In genomic region chr12:112482734-112483133, GRCh38 we compare ENCODE assay signal across 23 cellular contexts.
A peak's percentile ranks its signal among the peaks of the same experiment; 100 is the strongest.
DNase-seq lines count a peak whose midpoint lies in the region; ATAC-seq lines count a peak whose summit lies in the region.
"Had no signal": no experiment of that assay in that cellular context is flagged by ENCODE, and none has a peak within 500 bp of the region (broad histone marks: within the 10 kb centered on the region; RNA-seq: fewer than 3 reads in every experiment).

No MANE protein-coding gene starts in this region.

- peak; percentile 8 for DNase-seq in NCI-H2196 (lab: John Stamatoyannopoulos, UW; ENCODE audit: unreplicated experiment)
- DNase-seq in NCI-H2196 treated with DMSO at 0.1 percent for 48 hours (lab: John Stamatoyannopoulos, UW; ENCODE audit: unreplicated experiment) = no peak
- DNase-seq in globus pallidus (ENCODE audit: low spot score) = peak; percentile 94
- DNase-seq in nucleus accumbens (lab: John Stamatoyannopoulos, UW) = peak in 37 of 56 donors; percentile 3 to 73 (median 36)
- DNase-seq in iPS-NIHi11 (ENCODE audit: low spot score) = no peak
- no peak for DNase-seq in stimulated activated CD4-positive, alpha-beta T cell treated with anti-CD3 and anti-CD28 coated beads, Interleukin-4, amount 100 ng/mL, for 1 hour
- DNase-seq: activated CD4-positive, alpha-beta T cell treated with anti-CD3 and anti-CD28 coated beads, Interleukin-2, amount 50 U/mL, for 48 hours; activated naive CD4-positive, alpha-beta T cell treated with anti-CD3 and anti-CD28 coated beads for 36 hours; amniotic stem cell; DMS79; endodermal cell; GDM1; HFFc6; left colon; NCI-H1694; NCI-H524 treated with DMSO at 0.1 percent for 48 hours; right cardiac atrium; stimulated activated naive CD8-positive, alpha-beta T cell treated with anti-CD3 and anti-CD28 coated beads, Interleukin-15, Interleukin-2, amounts not matched to agents 100 U/mL and 50 U/mL, for 24 hours; T-helper 17 cell had no signal

- peak overlapping the region; percentile 46 for H3K27ac ChIP-seq in angular gyrus (ENCODE audit: low read depth, low read length)
- H3K27ac ChIP-seq: 22Rv1 had no signal

- no peak for ATAC-seq in GM18870 (IDR thresholded peaks at IDR 0.05; ENCODE audit: unreplicated experiment)
- ATAC-seq: left colon; right cardiac atrium; Right ventricle myocardium inferior; stimulated activated naive CD8-positive, alpha-beta T cell treated with anti-CD3 and anti-CD28 coated beads, Interleukin-15, Interleukin-2, amounts not matched to agents 100 U/mL and 50 U/mL, for 24 hours; T-helper 17 cell had no signal

Comparison
In these comparisons a context has a peak if more than half of its experiments do, and no peak if none do; other contexts are left out.
1. DNase-seq: peak in NCI-H2196 (single experiment), globus pallidus (single experiment) and nucleus accumbens (37 of 56); none in NCI-H2196 treated with DMSO at 0.1 percent for 48 hours (single experiment), iPS-NIHi11 (single experiment) and stimulated activated CD4-positive, alpha-beta T cell treated with anti-CD3 and anti-CD28 coated beads, Interleukin-4, amount 100 ng/mL, for 1 hour (single experiment).